8 cellular contexts compared by ENCODE assay signal in the genomic region with DNA sequence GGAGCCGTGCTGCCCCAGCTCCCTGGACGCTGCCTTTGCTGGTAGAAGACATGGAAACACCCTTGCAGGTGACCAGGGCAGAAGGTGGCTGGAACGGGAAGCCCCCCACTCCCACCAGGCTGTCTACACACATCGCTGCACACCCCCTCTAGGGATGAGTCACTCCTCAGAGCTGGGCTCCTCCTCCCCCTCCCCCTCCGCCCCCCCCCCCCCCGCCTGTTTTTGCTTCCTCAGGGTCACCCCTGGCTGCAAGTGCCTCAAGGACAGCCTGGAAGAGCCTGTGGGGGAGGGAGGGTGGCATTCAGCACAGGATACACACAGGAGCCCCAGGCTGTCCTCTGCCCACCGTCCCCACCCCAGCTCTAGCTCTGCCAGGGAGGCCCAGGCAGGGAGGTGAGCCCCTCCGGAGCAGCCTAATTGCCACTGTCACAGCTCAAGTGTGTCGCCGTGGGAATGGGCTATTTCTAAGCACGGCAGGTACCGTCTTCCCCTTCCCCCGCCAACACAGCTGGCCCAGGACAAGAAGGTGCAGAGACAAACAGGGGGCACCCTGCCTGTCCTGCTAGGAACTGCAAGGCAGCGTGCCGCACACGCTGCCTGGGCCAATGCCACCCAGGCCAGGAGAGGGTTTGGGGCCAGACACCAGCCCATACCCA. TPM values are rescaled to one million over a fixed set of nuclear protein-coding genes. Genes with fewer than 3 reads are reported as not detected.
DNase-seq lines count a peak whose midpoint lies in the region; ATAC-seq and TF ChIP-seq lines count a peak whose summit lies in the region.

No MANE protein-coding gene starts in this region.

- POLR2A ChIA-PET in RWPE1 (lab: Yijun Ruan, JAX; ENCODE audit: low non-redundant PET): interaction anchor here (0.5 kb wide), 1 partner anchor 14 kb away, joined by 11 read pairs; no protein-coding TSS in a partner anchor
- POLR2A ChIA-PET in activated CD4-positive, alpha-beta T cell treated with anti-CD3 and anti-CD28 coated beads, Interleukin-2, amount 10 ng/mL, durations not matched to agents 7 days and 5 days (lab: Charles Lee): no interaction called here

- H3K27ac ChIP-seq in RWPE1: no peak overlapping the region
- H3K27ac ChIP-seq in transverse colon: no peak overlapping the region
- no peak overlapping the region for H3K27ac ChIP-seq in effector memory CD4-positive, alpha-beta T cell (ENCODE audit: insufficient read depth, low read length, poor library complexity, severe bottlenecking)

- peaks cover 54% of the 10 kb centered on the region for H3K27me3 ChIP-seq in transverse colon
- H3K27me3 ChIP-seq in effector memory CD4-positive, alpha-beta T cell (replicated peaks; ENCODE audit: control insufficient read depth, insufficient read depth, low read length, poor library complexity, severe bottlenecking): no peaks in the 10 kb centered on the region

- no peaks in the 10 kb centered on the region for H3K36me3 ChIP-seq in transverse colon
- no peaks in the 10 kb centered on the region for H3K36me3 ChIP-seq in effector memory CD4-positive, alpha-beta T cell (ENCODE audit: control insufficient read depth, insufficient read depth, low read length)

- ATAC-seq in Right ventricle myocardium inferior (peak; percentile 31), left cardiac atrium (no peak), GM18870 (IDR thresholded peaks at IDR 0.05; ENCODE audit: unreplicated experiment) (no peak)

- H3K9me3 ChIP-seq in transverse colon: no peaks in the 10 kb centered on the region
- no peaks in the 10 kb centered on the region for H3K9me3 ChIP-seq in effector memory CD4-positive, alpha-beta T cell (ENCODE audit: control insufficient read depth, low read length)

- H3K36me3 Mint-ChIP-seq in activated CD4-positive, alpha-beta T cell treated with anti-CD3 and anti-CD28 coated beads, Interleukin-2, amount 10 ng/mL, durations not matched to agents 7 days and 5 days (ENCODE audit: low read depth): peaks cover 4% of the 10 kb centered on the region

- H3K27ac Mint-ChIP-seq in activated CD4-positive, alpha-beta T cell treated with anti-CD3 and anti-CD28 coated beads, Interleukin-2, amount 10 ng/mL, durations not matched to agents 7 days and 5 days: no peak overlapping the region

- TF ChIP-seq CTCF in RWPE1 (conservative IDR thresholded peaks at IDR 0.05; ENCODE audit: low read depth) (peak; percentile 13; the same call in 1 of the 2 replicates), transverse colon (IDR thresholded peaks at IDR 0.05) (peak; percentile 21 to 50 (median 30))

- 41% methylated on average over 3 of the region's 16 CpGs; no CpG with 5 or more reads in 1 of the 2 donors for WGBS in transverse colon (ENCODE audit: low coverage in 1 of 2), 2 donors

- CTCF ChIA-PET in RWPE1 (lab: Yijun Ruan, JAX): interaction anchor here (0.6 to 1.5 kb wide), 3 partner anchors 18 to 46 kb away, joined by 3 read pairs; no protein-coding TSS in a partner anchor
- CTCF ChIA-PET in activated CD4-positive, alpha-beta T cell treated with anti-CD3 and anti-CD28 coated beads, Interleukin-2, amount 10 ng/mL, durations not matched to agents 7 days and 5 days (lab: Charles Lee): interaction anchor here (0.7 to 1.8 kb wide), 4 partner anchors 10 to 68 kb away, joined by 3 to 6 read pairs (median 4); no protein-coding TSS in a partner anchor

- peaks cover 5 to 15% (median 10%) of the 10 kb centered on the region in 4 donors for H3K4me1 ChIP-seq in transverse colon
- peaks cover 3% of the 10 kb centered on the region for H3K4me1 ChIP-seq in effector memory CD4-positive, alpha-beta T cell (ENCODE audit: control insufficient read depth, insufficient read depth, low read length, poor library complexity, severe bottlenecking)

- DNase-seq in Right ventricle myocardium inferior (ENCODE audit: missing footprints): no peak
- no peak for DNase-seq in left cardiac atrium
- no peak for DNase-seq in RWPE1 (ENCODE audit: low spot score)
- DNase-seq in germinal center (ENCODE audit: low spot score): peak; percentile 54
- DNase-seq in transverse colon: no peak
- DNase-seq in activated CD4-positive, alpha-beta T cell treated with anti-CD3 and anti-CD28 coated beads, Interleukin-2, amount 10 ng/mL, durations not matched to agents 7 days and 5 days: no peak
- DNase-seq in effector memory CD4-positive, alpha-beta T cell: no peak

- no peak overlapping the region for H3K4me3 Mint-ChIP-seq in activated CD4-positive, alpha-beta T cell treated with anti-CD3 and anti-CD28 coated beads, Interleukin-2, amount 10 ng/mL, durations not matched to agents 7 days and 5 days

- TF ChIP-seq POLR2A in transverse colon (IDR thresholded peaks at IDR 0.05): no peak

- intact Hi-C loops in Right ventricle myocardium inferior (cut with DNase I) (no loop called here), left cardiac atrium (cut with DNase I) (no loop called here), transverse colon (cut with DNase I; ENCODE audit: low total_unique reads) (no loop called here)

- peaks cover 7% of the 10 kb centered on the region for H3K4me1 Mint-ChIP-seq in activated CD4-positive, alpha-beta T cell treated with anti-CD3 and anti-CD28 coated beads, Interleukin-2, amount 10 ng/mL, durations not matched to agents 7 days and 5 days

- H3K4me3 ChIP-seq in transverse colon: no peak overlapping the region
- no peak overlapping the region for H3K4me3 ChIP-seq in effector memory CD4-positive, alpha-beta T cell (ENCODE audit: insufficient read depth, low read depth, low read length, poor library complexity, severe bottlenecking)

- H3K27me3 Mint-ChIP-seq in activated CD4-positive, alpha-beta T cell treated with anti-CD3 and anti-CD28 coated beads, Interleukin-2, amount 10 ng/mL, durations not matched to agents 7 days and 5 days: peaks cover 8% of the 10 kb centered on the region

- TF ChIP-seq EP300 in transverse colon (IDR thresholded peaks at IDR 0.05; ENCODE audit: low read depth): no peak

- no peaks in the 10 kb centered on the region for H3K9me3 Mint-ChIP-seq in activated CD4-positive, alpha-beta T cell treated with anti-CD3 and anti-CD28 coated beads, Interleukin-2, amount 10 ng/mL, durations not matched to agents 7 days and 5 days

- in situ Hi-C loops in transverse colon (cut with MboI; ENCODE audit: low pct_ligation_motif_present in 1 of 4, low pct_unique_long_range_greater_than_20kb in 1 of 4, low sequenced_read_pairs in 3 of 4): no loop called here

RNA-seq across cellular contexts. Expression of a gene that starts 2.5 kb away (rescaled TPM):
- total RNA-seq in Right ventricle myocardium inferior (3.0 TPM), left cardiac atrium (1 to 10 TPM; 1.3 to 2.5 TPM), transverse colon (1 to 10 TPM; 1.5 to 4.6 (median 3.7) TPM)
- 1 to 10 TPM; 6.2 to 7.9 TPM for total RNA-seq in activated CD4-positive, alpha-beta T cell treated with anti-CD3 and anti-CD28 coated beads, Interleukin-2, amount 10 ng/mL, durations not matched to agents 7 days and 5 days

RNA-seq across cellular contexts. Expression of a gene that starts 17.9 kb away (rescaled TPM):
- 103 TPM for total RNA-seq in Right ventricle myocardium inferior
- total RNA-seq in left cardiac atrium: 10 to 100 TPM; 56.4 to 58.1 TPM
- 100 to 1,000 TPM in 3 of 4 donors, 10 to 100 TPM in 1; 94.2 to 346 (median 224) TPM for total RNA-seq in transverse colon
- total RNA-seq in activated CD4-positive, alpha-beta T cell treated with anti-CD3 and anti-CD28 coated beads, Interleukin-2, amount 10 ng/mL, durations not matched to agents 7 days and 5 days: 10 to 100 TPM; 40.0 to 42.8 TPM

RNA-seq across cellular contexts. Expression of a gene that starts 22.7 kb away (rescaled TPM):
- total RNA-seq in Right ventricle myocardium inferior (116 TPM), left cardiac atrium (100 to 1,000 TPM; 107 to 118 TPM), transverse colon (100 to 1,000 TPM in 3 of 4 donors, 10 to 100 TPM in 1; 95.0 to 162 (median 136) TPM)
- total RNA-seq in activated CD4-positive, alpha-beta T cell treated with anti-CD3 and anti-CD28 coated beads, Interleukin-2, amount 10 ng/mL, durations not matched to agents 7 days and 5 days: 100 to 1,000 TPM; 128 to 130 TPM

RNA-seq across cellular contexts. Expression of a gene that starts 34.6 kb away (rescaled TPM):
- total RNA-seq in Right ventricle myocardium inferior: 36.2 TPM
- 10 to 100 TPM in 1 of 2 donors, 1 to 10 TPM in 1; 9.5 to 11.0 TPM for total RNA-seq in left cardiac atrium
- 10 to 100 TPM in 2 of 4 donors, 1 to 10 TPM in 2; 4.9 to 58.9 (median 9.9) TPM for total RNA-seq in transverse colon
- 1 to 10 TPM; 1.8 to 2.3 TPM for total RNA-seq in activated CD4-positive, alpha-beta T cell treated with anti-CD3 and anti-CD28 coated beads, Interleukin-2, amount 10 ng/mL, durations not matched to agents 7 days and 5 days

RNA-seq across cellular contexts. Expression of a gene that starts 57.0 kb away (rescaled TPM):
- total RNA-seq in Right ventricle myocardium inferior (6.9 TPM), left cardiac atrium (1 to 10 TPM; 4.6 to 5.4 TPM), transverse colon (10 to 100 TPM in 1 of 4 donors, 1 to 10 TPM in 2, not detected in 1; 3.8 to 27.3 (median 4.2) TPM)
- 1 to 10 TPM; 1.2 to 1.3 TPM for total RNA-seq in activated CD4-positive, alpha-beta T cell treated with anti-CD3 and anti-CD28 coated beads, Interleukin-2, amount 10 ng/mL, durations not matched to agents 7 days and 5 days
